ENCODE assay signal across 23 cellular contexts in the genomic region with DNA sequence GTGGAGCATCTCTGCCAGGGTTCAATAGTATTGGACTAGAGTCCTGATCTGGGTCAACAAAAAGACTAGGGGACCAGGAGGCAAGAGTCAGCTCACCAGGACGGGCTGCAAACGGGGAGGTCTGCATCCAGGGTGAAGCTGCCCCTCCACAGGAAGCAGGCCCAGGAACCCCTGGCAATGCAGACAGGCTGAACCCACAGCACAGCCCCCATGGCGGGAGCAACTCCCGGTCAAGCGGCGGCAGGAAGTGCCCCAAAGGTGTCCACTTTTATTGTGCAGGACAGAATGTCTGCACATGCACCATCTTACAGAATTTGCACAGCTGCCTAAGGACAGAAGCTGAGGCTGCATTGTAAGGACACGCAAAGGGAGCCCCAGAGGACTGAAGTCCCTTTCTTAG.
"Had no signal": no experiment of that assay in that cellular context is flagged by ENCODE, and none has a peak within 500 bp of the region (broad histone marks: within the 10 kb centered on the region; RNA-seq: fewer than 3 reads in every experiment).

No MANE protein-coding gene starts in this region.

- H3K27me3 ChIP-seq: MG63, SJCRH30 had no signal

- H3K27me3 Mint-ChIP-seq: activated CD4-positive, alpha-beta memory T cell treated with anti-CD3 and anti-CD28 coated beads for 36 hours; activated CD4-positive, alpha-beta T cell treated with anti-CD3 and anti-CD28 coated beads, Interleukin-2, amount 10 ng/mL, durations not matched to agents 7 days and 5 days; activated naive CD8-positive, alpha-beta T cell; activated T-helper 17 cell treated with anti-CD3 and anti-CD28 coated beads, Interleukin-2, amount 50 U/mL, for 72 hours had no signal

- H3K4me1 Mint-ChIP-seq: activated T-helper 17 cell treated with anti-CD3 and anti-CD28 coated beads, Interleukin-2, amount 50 U/mL, for 72 hours had no signal

- H3K27ac ChIP-seq: SJCRH30, VCaP had no signal

- H3K36me3 Mint-ChIP-seq: activated CD4-positive, alpha-beta memory T cell treated with anti-CD3 and anti-CD28 coated beads for 36 hours had no signal

- H3K36me3 ChIP-seq: MG63, SJCRH30 had no signal

- H3K4me3 ChIP-seq: MG63, SJCRH30 had no signal

- DNase-seq: activated CD4-positive, alpha-beta memory T cell treated with anti-CD3 and anti-CD28 coated beads for 36 hours; activated CD4-positive, alpha-beta T cell treated with anti-CD3 and anti-CD28 coated beads, Interleukin-2, amount 10 ng/mL, durations not matched to agents 7 days and 5 days; activated CD4-positive, CD25-positive, alpha-beta regulatory T cell; activated gamma-delta T cell; activated naive CD4-positive, alpha-beta T cell treated with anti-CD3 and anti-CD28 coated beads for 36 hours; activated T-cell treated with anti-CD3 and anti-CD28 coated beads for 4 hours; activated T-cell treated with anti-CD3 and anti-CD28 coated beads, Interleukin-2, amount 50 U/mL, for 48 hours; central memory CD4-positive, alpha-beta T cell; MG63; MV-4-11; NCI-H1092 treated with DMSO at 0.1 percent for 48 hours; NCI-H1417 treated with DMSO at 0.1 percent for 48 hours; NCI-H1694; NCI-H2029 treated with DMSO at 0.1 percent for 48 hours; NCI-H446; NCI-H524; PC-3; SJCRH30; SK-N-SH; T-helper 1 cell had no signal

- H3K27ac Mint-ChIP-seq: activated CD4-positive, alpha-beta memory T cell treated with anti-CD3 and anti-CD28 coated beads for 36 hours; activated CD4-positive, alpha-beta T cell treated with anti-CD3 and anti-CD28 coated beads, Interleukin-2, amount 10 ng/mL, durations not matched to agents 7 days and 5 days; activated naive CD4-positive, alpha-beta T cell treated with anti-CD3 and anti-CD28 coated beads for 36 hours; activated naive CD8-positive, alpha-beta T cell; activated T-helper 17 cell treated with anti-CD3 and anti-CD28 coated beads, Interleukin-2, amount 50 U/mL, for 72 hours had no signal

- ATAC-seq: activated T-helper 17 cell treated with anti-CD3 and anti-CD28 coated beads, Interleukin-2, amount 50 U/mL, for 72 hours; PC-3 had no signal

- H3K4me2 ChIP-seq: SK-N-SH had no signal

- H3K9ac ChIP-seq: SK-N-SH had no signal

- H3K9me3 ChIP-seq: SJCRH30, SK-N-SH had no signal

- H3K9me3 Mint-ChIP-seq: activated CD4-positive, alpha-beta T cell treated with anti-CD3 and anti-CD28 coated beads, Interleukin-2, amount 10 ng/mL, durations not matched to agents 7 days and 5 days; activated T-helper 17 cell treated with anti-CD3 and anti-CD28 coated beads, Interleukin-2, amount 50 U/mL, for 72 hours had no signal

- H3K4me3 Mint-ChIP-seq: activated CD4-positive, alpha-beta memory T cell treated with anti-CD3 and anti-CD28 coated beads for 36 hours; activated CD4-positive, alpha-beta T cell treated with anti-CD3 and anti-CD28 coated beads, Interleukin-2, amount 10 ng/mL, durations not matched to agents 7 days and 5 days; activated naive CD4-positive, alpha-beta T cell treated with anti-CD3 and anti-CD28 coated beads for 36 hours; activated naive CD8-positive, alpha-beta T cell; activated T-helper 17 cell treated with anti-CD3 and anti-CD28 coated beads, Interleukin-2, amount 50 U/mL, for 72 hours had no signal
